In the genomic region with DNA sequence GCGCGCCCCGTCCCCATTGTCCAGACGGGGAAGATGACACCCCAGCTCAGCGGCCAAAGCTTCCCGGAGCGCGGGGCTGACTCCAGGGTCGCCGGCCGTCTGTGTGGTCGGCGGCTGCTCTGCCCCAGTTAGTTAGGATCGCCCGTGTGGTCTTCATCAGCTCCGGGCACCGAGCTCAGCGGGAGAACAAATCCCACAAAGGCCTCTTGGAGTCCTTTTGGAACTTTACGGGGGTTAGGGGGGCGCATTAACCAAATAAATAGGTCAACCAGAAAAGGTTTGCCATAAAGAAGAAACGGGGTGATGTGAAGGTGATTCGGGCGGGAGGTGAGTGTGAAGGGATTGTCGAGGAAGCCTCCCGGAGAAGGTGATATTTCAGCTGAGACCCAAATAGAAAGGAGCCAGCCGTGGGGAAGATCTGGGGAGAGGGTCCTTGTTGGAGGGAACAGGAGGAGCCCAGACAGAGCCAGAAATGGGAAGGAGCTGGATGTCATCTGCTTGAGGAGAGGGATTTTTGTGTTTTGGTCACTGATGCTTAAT, we compare ENCODE assay signal across 8 cellular contexts. TPM values are rescaled to one million over a fixed set of nuclear protein-coding genes. Genes with fewer than 3 reads are reported as not detected.
DNase-seq lines count a peak whose midpoint lies in the region; ATAC-seq and TF ChIP-seq lines count a peak whose summit lies in the region.

No MANE protein-coding gene starts in this region.

- H3K27me3 ChIP-seq in osteoblast (ENCODE audit: insufficient read depth, low read length) = no peaks in the 10 kb centered on the region

- H3K27ac Mint-ChIP-seq in endothelial cell (ENCODE audit: unreplicated experiment) = peak overlapping the region; percentile 86

- peak overlapping the region; percentile 73 for H2AFZ ChIP-seq in osteoblast (ENCODE audit: low read length)

- peak overlapping the region; percentile 100 for H3K4me3 Mint-ChIP-seq in endothelial cell (ENCODE audit: unreplicated experiment)

- ATAC-seq in GM19328 (IDR thresholded peaks at IDR 0.05; ENCODE audit: unreplicated experiment) (peak; percentile 15), HG03565 (IDR thresholded peaks at IDR 0.05; ENCODE audit: unreplicated experiment) (no peak), GM19395 (IDR thresholded peaks at IDR 0.05; ENCODE audit: unreplicated experiment) (no peak)
- ATAC-seq in activated CD4-positive, CD25-positive, alpha-beta regulatory T cell treated with anti-CD3 and anti-CD28 coated beads, Interleukin-2, amount 50 U/mL, for 24 hours = no peak

- H3K36me3 ChIP-seq in osteoblast (ENCODE audit: insufficient read depth, low read length) = no peaks in the 10 kb centered on the region

- no peak for DNase-seq in RWPE1 (ENCODE audit: low spot score)
- no peak for DNase-seq in endothelial cell (ENCODE audit: low spot score)
- peak; percentile 52 for DNase-seq in osteoblast (ENCODE audit: insufficient read length, low spot score, missing footprints)
- no peak for DNase-seq in AML-193 (lab: John Stamatoyannopoulos, UW)

- H3K9me3 ChIP-seq in osteoblast (ENCODE audit: low read depth, low read length) = no peaks in the 10 kb centered on the region

- H3K4me3 ChIP-seq in osteoblast (ENCODE audit: insufficient read depth, low read length) = peak overlapping the region; percentile 95

- H3K9me3 Mint-ChIP-seq in endothelial cell (ENCODE audit: unreplicated experiment) = no peaks in the 10 kb centered on the region

- peaks cover 12% of the 10 kb centered on the region for H3K4me1 ChIP-seq in osteoblast (ENCODE audit: insufficient read depth, low read length)

- H3K27ac ChIP-seq in RWPE1 (peak overlapping the region; percentile 76), osteoblast (ENCODE audit: low read depth, low read length) (peak overlapping the region; percentile 60)

- peaks cover 13% of the 10 kb centered on the region for H3K36me3 Mint-ChIP-seq in endothelial cell (ENCODE audit: low read depth, unreplicated experiment)

- H3K27me3 Mint-ChIP-seq in endothelial cell (ENCODE audit: unreplicated experiment) = peaks cover 10% of the 10 kb centered on the region

- POLR2A ChIA-PET in RWPE1 (lab: Yijun Ruan, JAX; ENCODE audit: low non-redundant PET) = interaction anchor here (0.5 kb wide), 1 partner anchor 129 kb away, joined by 4 read pairs; no protein-coding TSS in a partner anchor

- H3K4me2 ChIP-seq in osteoblast (ENCODE audit: insufficient read depth, low read length) = peak overlapping the region; percentile 99

- TF ChIP-seq CTCF in RWPE1 (conservative IDR thresholded peaks at IDR 0.05; ENCODE audit: low read depth) (no peak), endothelial cell (IDR thresholded peaks at IDR 0.05; ENCODE audit: unreplicated experiment) (no peak), osteoblast (IDR thresholded peaks at IDR 0.05; ENCODE audit: extremely low read depth, low read depth, low read length) (no peak)

- CTCF ChIA-PET in RWPE1 (lab: Yijun Ruan, JAX) = interaction anchor here (0.6 to 1.1 kb wide), 3 partner anchors 31 to 480 kb away, joined by 3 to 5 read pairs (median 3); partner anchors contain the start of genes MPHOSPH9 and MTRFR

- peaks cover 3% of the 10 kb centered on the region for H4K20me1 ChIP-seq in osteoblast (ENCODE audit: insufficient read depth, low read length)

- peaks cover 24% of the 10 kb centered on the region for H3K4me1 Mint-ChIP-seq in endothelial cell (ENCODE audit: unreplicated experiment)

- H3K79me2 ChIP-seq in osteoblast (ENCODE audit: insufficient read depth, low read length) = peaks cover 36% of the 10 kb centered on the region

RNA-seq across cellular contexts. Expression of gene ATP6V0A2, which starts 0.7 kb away (rescaled TPM):
- total RNA-seq in endothelial cell (ENCODE audit: unreplicated experiment) (52.4 TPM), osteoblast (27.1 and 31.1 TPM in 2 replicates)

RNA-seq across cellular contexts. Expression of gene TCTN2, which starts 41.9 kb away (rescaled TPM):
- total RNA-seq in endothelial cell (ENCODE audit: unreplicated experiment) (11.3 TPM), osteoblast (23.5 and 23.6 TPM in 2 replicates)

RNA-seq across cellular contexts. Expression of gene DNAH10, which starts 49.3 kb away (rescaled TPM):
- total RNA-seq in endothelial cell (ENCODE audit: unreplicated experiment) = 1.2 TPM
- 0.72 and 1.5 TPM in 2 replicates for total RNA-seq in osteoblast
